ENCODE assay signal across 3 cellular contexts in genomic region chrX:133991057-133991456, GRCh38. TPM values are rescaled to one million over a fixed set of nuclear protein-coding genes. Genes with fewer than 3 reads are reported as not detected.
"Had no signal": no experiment of that assay in that cellular context is flagged by ENCODE, and none has a peak within 500 bp of the region (broad histone marks: within the 10 kb centered on the region; RNA-seq: fewer than 3 reads in every experiment).

No MANE protein-coding gene starts in this region.

RNA-seq across cellular contexts. Expression of gene GPC3, which starts 5.7 kb away (rescaled TPM):
- total RNA-seq: HT1080, IMR-90 had no signal
- polyA plus RNA-seq: IMR-90, K562 had no signal
